In the genomic region with DNA sequence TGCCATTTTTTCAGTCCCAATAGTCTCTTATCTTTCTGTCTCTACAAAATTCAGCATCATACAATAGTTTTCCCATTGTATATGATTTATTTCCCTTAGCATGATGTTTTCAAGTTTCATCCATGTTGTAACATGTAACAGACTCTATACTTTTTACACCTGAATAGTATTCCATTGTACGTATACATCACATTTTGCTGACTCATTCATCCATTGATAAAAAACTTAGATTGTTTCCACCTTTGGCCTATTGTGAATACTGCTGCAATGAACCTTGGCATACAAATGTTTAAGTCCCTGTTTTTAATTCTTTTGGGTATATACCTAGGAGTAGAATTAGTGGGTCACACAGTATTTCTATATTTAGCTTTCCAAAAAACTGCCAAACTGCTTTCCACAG, we compare ENCODE assay signal across 3 cellular contexts.
TF ChIP-seq lines count a peak whose summit lies in the region.

No MANE protein-coding gene starts in this region.

TF ChIP-seq in HepG2, 621 proteins besides CTCF, POLR2A, EP300 and RAD21:
- peak; percentile 35; the same call in 1 of the 2 replicates for TF ChIP-seq MAFF (IDR thresholded peaks at IDR 0.05; ENCODE audit: low read depth, low read length)
- peak; percentile 83 for TF ChIP-seq NFE2L2 (IDR thresholded peaks at IDR 0.05; ENCODE audit: low read length)
- peak; percentile 42 to 69; a peak in 3 of 4 replicates for TF ChIP-seq MAFK (conservative IDR thresholded peaks at IDR 0.05 in 1 of 2, IDR thresholded peaks at IDR 0.05 in 1 of 2; ENCODE audit: low read length in 2 of 2)
- TF ChIP-seq CCDC6 (CRISPR knock-in tag; IDR thresholded peaks at IDR 0.05): no peak
- no peak for TF ChIP-seq KDM4B (CRISPR knock-in tag; IDR thresholded peaks at IDR 0.05)

TF ChIP-seq in IMR-90, 13 proteins besides CTCF, POLR2A, EP300 and RAD21:
- TF ChIP-seq, protein P1, sequence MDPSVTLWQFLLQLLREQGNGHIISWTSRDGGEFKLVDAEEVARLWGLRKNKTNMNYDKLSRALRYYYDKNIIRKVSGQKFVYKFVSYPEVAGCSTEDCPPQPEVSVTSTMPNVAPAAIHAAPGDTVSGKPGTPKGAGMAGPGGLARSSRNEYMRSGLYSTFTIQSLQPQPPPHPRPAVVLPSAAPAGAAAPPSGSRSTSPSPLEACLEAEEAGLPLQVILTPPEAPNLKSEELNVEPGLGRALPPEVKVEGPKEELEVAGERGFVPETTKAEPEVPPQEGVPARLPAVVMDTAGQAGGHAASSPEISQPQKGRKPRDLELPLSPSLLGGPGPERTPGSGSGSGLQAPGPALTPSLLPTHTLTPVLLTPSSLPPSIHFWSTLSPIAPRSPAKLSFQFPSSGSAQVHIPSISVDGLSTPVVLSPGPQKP (IDR thresholded peaks at IDR 0.05; ENCODE audit: borderline replicate concordance, low read depth, low read length): no peak
- no peak for TF ChIP-seq RCOR1 (IDR thresholded peaks at IDR 0.05; ENCODE audit: insufficient replicate concordance, low read length)
- peak; percentile 17; the same call in 1 of the 2 replicates for TF ChIP-seq MAFK (IDR thresholded peaks at IDR 0.05; ENCODE audit: low read depth, low read length)
- TF ChIP-seq CHD1 (IDR thresholded peaks at IDR 0.05; ENCODE audit: low read depth, low read length): no peak
- no peak for TF ChIP-seq MXI1 (IDR thresholded peaks at IDR 0.05; ENCODE audit: borderline replicate concordance, low read depth, low read length)
- TF ChIP-seq MAZ (IDR thresholded peaks at IDR 0.05; ENCODE audit: borderline replicate concordance, low read depth, low read length): no peak
- TF ChIP-seq NFE2L2 (IDR thresholded peaks at IDR 0.05; ENCODE audit: low read depth, low read length): peak; percentile 79
- no peak for TF ChIP-seq BHLHE40 (IDR thresholded peaks at IDR 0.05; ENCODE audit: low read depth, low read length)

TF ChIP-seq in K562, 482 proteins besides CTCF, POLR2A, EP300 and RAD21:
- TF ChIP-seq NFE2L1 (tag; IDR thresholded peaks at IDR 0.05; ENCODE audit: borderline replicate concordance, low read depth) (peak; percentile 42; the same call in 1 of the 2 replicates), MAFG (tag; conservative IDR thresholded peaks at IDR 0.05) (peak; percentile 41; the same call in 1 of the 2 replicates), ADNP (tag; IDR thresholded peaks at IDR 0.05) (no peak), MAFF (IDR thresholded peaks at IDR 0.05; ENCODE audit: low read length) (peak; percentile 26; the same call in 1 of the 2 replicates), KHSRP (IDR thresholded peaks at IDR 0.05) (no peak), NFE2 (IDR thresholded peaks at IDR 0.05; ENCODE audit: low read depth) (peak; percentile 8; the same call in 1 of the 2 replicates), MAFK (IDR thresholded peaks at IDR 0.05; ENCODE audit: low read length) (peak; percentile 29; the same call in 1 of the 2 replicates)
- TF ChIP-seq, protein P2, sequence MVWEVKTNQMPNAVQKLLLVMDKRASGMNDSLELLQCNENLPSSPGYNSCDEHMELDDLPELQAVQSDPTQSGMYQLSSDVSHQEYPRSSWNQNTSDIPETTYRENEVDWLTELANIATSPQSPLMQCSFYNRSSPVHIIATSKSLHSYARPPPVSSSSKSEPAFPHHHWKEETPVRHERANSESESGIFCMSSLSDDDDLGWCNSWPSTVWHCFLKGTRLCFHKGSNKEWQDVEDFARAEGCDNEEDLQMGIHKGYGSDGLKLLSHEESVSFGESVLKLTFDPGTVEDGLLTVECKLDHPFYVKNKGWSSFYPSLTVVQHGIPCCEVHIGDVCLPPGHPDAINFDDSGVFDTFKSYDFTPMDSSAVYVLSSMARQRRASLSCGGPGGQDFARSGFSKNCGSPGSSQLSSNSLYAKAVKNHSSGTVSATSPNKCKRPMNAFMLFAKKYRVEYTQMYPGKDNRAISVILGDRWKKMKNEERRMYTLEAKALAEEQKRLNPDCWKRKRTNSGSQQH (CRISPR knock-in tag; IDR thresholded peaks at IDR 0.05): no peak
